In genomic region chr19:36604656-36605100, GRCh38 we compare ENCODE assay signal across 8 cellular contexts. TPM values are rescaled to one million over a fixed set of nuclear protein-coding genes. Genes with fewer than 3 reads are reported as not detected.
DNase-seq lines count a peak whose midpoint lies in the region; ATAC-seq and TF ChIP-seq lines count a peak whose summit lies in the region.

No MANE protein-coding gene starts in this region.

- no peaks in the 10 kb centered on the region for H3K27me3 ChIP-seq in stomach smooth muscle (ENCODE audit: control insufficient read depth in 1 of 2, insufficient read depth in 2 of 2, low read length in 2 of 2)

- H3K4me3 Mint-ChIP-seq in neural crest cell = peak overlapping the region; percentile 90

- CTCF ChIA-PET in OCI-LY7 (lab: Charles Lee; ENCODE audit: unreplicated experiment) = no interaction called here

- TF ChIP-seq CTCF in OCI-LY7 (conservative IDR thresholded peaks at IDR 0.05; ENCODE audit: low read length) = no peak
- no peak for TF ChIP-seq CTCF in fibroblast of villous mesenchyme (IDR thresholded peaks at IDR 0.05; ENCODE audit: insufficient read depth, low read depth, low read length)
- TF ChIP-seq CTCF in neural crest cell (conservative IDR thresholded peaks at IDR 0.05) = no peak

- no peak overlapping the region for H2AFZ ChIP-seq in OCI-LY7 (ENCODE audit: low read length)

- H4K20me1 ChIP-seq in OCI-LY7 (ENCODE audit: insufficient read depth, low read length) = no peaks in the 10 kb centered on the region

- no peaks in the 10 kb centered on the region for H3K79me2 ChIP-seq in OCI-LY7 (ENCODE audit: insufficient read depth, low read depth, low read length)

- peak overlapping the region; percentile 41; the same call in 1 of the 2 replicates for H3K4me2 ChIP-seq in OCI-LY7 (ENCODE audit: low read length)

- H3K27me3 Mint-ChIP-seq in neural crest cell (ENCODE audit: low read depth) = no peaks in the 10 kb centered on the region

- peak overlapping the region; percentile 87 for H3K27ac Mint-ChIP-seq in neural crest cell (ENCODE audit: unreplicated experiment)

- peaks cover 2% of the 10 kb centered on the region for H3K9me3 Mint-ChIP-seq in neural crest cell

- H3K9ac ChIP-seq in stomach smooth muscle (ENCODE audit: low read length in 2 of 2) = peak overlapping the region; percentile 87

- DNase-seq in OCI-LY7 (ENCODE audit: low spot score) = no peak
- peak; percentile 76 for DNase-seq in activated T-helper 1 cell treated with Interleukin-2 at 50 U/mL for 16 hours (ENCODE audit: low read depth)
- DNase-seq in fibroblast of villous mesenchyme (ENCODE audit: low read depth) = peak; percentile 21
- peak; percentile 28 for DNase-seq in neural crest cell (ENCODE audit: low read depth, low spot score)

- H3K36me3 ChIP-seq in OCI-LY7 (ENCODE audit: insufficient read depth, low read length) (no peaks in the 10 kb centered on the region), stomach smooth muscle (ENCODE audit: control insufficient read depth in 2 of 2, insufficient read depth in 2 of 2, low read length in 2 of 2) (peaks cover 7 to 13% of the 10 kb centered on the region in 2 donors)

- intact Hi-C loops in OCI-LY7 (cut with micrococcal nuclease; ENCODE audit: unreplicated experiment) = no loop called here

- H3K36me3 Mint-ChIP-seq in neural crest cell (ENCODE audit: low read depth) = peaks cover 20% of the 10 kb centered on the region

- 0 out of 2 replicates have a peak, but pooled peaks cover 4% of the 10 kb centered on the region for H3K9me2 ChIP-seq in OCI-LY7 (ENCODE audit: insufficient read depth, low read length)

- no peak overlapping the region for H3K4me3 ChIP-seq in OCI-LY7 (ENCODE audit: low read depth, low read length, poor library complexity, severe bottlenecking)
- peak overlapping the region; percentile 91 for H3K4me3 ChIP-seq in fibroblast of villous mesenchyme (ENCODE audit: low read depth, low read length)
- peak overlapping the region; percentile 77 to 90 for H3K4me3 ChIP-seq in stomach smooth muscle (ENCODE audit: low read length in 2 of 2)

- H3K9me3 ChIP-seq in OCI-LY7 (ENCODE audit: low read length) (no peaks in the 10 kb centered on the region), stomach smooth muscle (ENCODE audit: control insufficient read depth in 2 of 2, low read length in 2 of 2) (peaks cover 0 to 2% of the 10 kb centered on the region in 2 donors)

- no TSS peak for BruUV-seq in OCI-LY7 (replicated peaks; lab: Mats Ljungman, UMichigan)

- no peaks in the 10 kb centered on the region for H3K4me1 ChIP-seq in OCI-LY7 (ENCODE audit: insufficient read depth, low read length, poor library complexity, severe bottlenecking)
- peaks cover 4% of the 10 kb centered on the region for H3K4me1 ChIP-seq in stomach smooth muscle (ENCODE audit: control insufficient read depth, insufficient read depth, low read length)

- POLR2A ChIA-PET in OCI-LY7 (lab: Charles Lee) = no interaction called here

- ATAC-seq in GM18498 (IDR thresholded peaks at IDR 0.05; ENCODE audit: unreplicated experiment) (peak; percentile 77), HG02938 (IDR thresholded peaks at IDR 0.05; ENCODE audit: unreplicated experiment) (peak; percentile 69), GM18520 (IDR thresholded peaks at IDR 0.05; ENCODE audit: unreplicated experiment) (no peak)

- H3K4me1 Mint-ChIP-seq in neural crest cell = peaks cover 26% of the 10 kb centered on the region

- H3K27ac ChIP-seq in OCI-LY7 (ENCODE audit: low read depth, low read length, poor library complexity, severe bottlenecking) (no peak overlapping the region), stomach smooth muscle (ENCODE audit: low read length) (peak overlapping the region; percentile 67)

RNA-seq across cellular contexts. Expression of gene ZNF382, which starts 0.4 kb away (rescaled TPM):
- 1.1 and 2.1 TPM in 2 replicates for total RNA-seq in OCI-LY7 (2014; rRNA removed; shearing (Covaris generic))
- total RNA-seq in OCI-LY7 (2022) = 2.1 and 3.2 TPM in 2 replicates
- 5.2 and 10.4 TPM in 2 replicates for total RNA-seq in fibroblast of villous mesenchyme
- 22.1 and 24.7 TPM in 2 replicates for total RNA-seq in neural crest cell

RNA-seq across cellular contexts. Expression of gene ZNF529, which starts 31.6 kb away (rescaled TPM):
- total RNA-seq in OCI-LY7 (2014; rRNA removed; shearing (Covaris generic)) = 9.0 and 11.6 TPM in 2 replicates
- total RNA-seq in OCI-LY7 (2022) (13.4 and 18.6 TPM in 2 replicates), fibroblast of villous mesenchyme (7.7 and 14.2 TPM in 2 replicates), neural crest cell (19.7 and 19.9 TPM in 2 replicates)
